ENCODE assay signal across 22 cellular contexts in genomic region chr12:105348142-105348541, GRCh38. TPM values are rescaled to one million over a fixed set of nuclear protein-coding genes. Genes with fewer than 3 reads are reported as not detected.
DNase-seq lines count a peak whose midpoint lies in the region; ATAC-seq, FAIRE-seq and TF ChIP-seq lines count a peak whose summit lies in the region.
"Had no signal": no experiment of that assay in that cellular context is flagged by ENCODE, and none has a peak within 500 bp of the region (broad histone marks: within the 10 kb centered on the region; RNA-seq: fewer than 3 reads in every experiment).

No MANE protein-coding gene starts in this region.

- FAIRE-seq in HepG2 (lab: Jason Lieb, UNC), result no peak
- FAIRE-seq: A549, D721Med, G401.6, GM12892, H54 had no signal

- WGBS in HepG2 (ENCODE audit: low lambda C conversion rate), result 68% methylated on average over 3 of the region's 3 CpGs

- no peak overlapping the region for H2AFZ ChIP-seq in DND-41 (ENCODE audit: low read depth, low read length)
- no peak overlapping the region for H2AFZ ChIP-seq in Loucy (ENCODE audit: low read length)
- H2AFZ ChIP-seq in HepG2 (ENCODE audit: low read length), result no peak overlapping the region

- H3K9me3 Mint-ChIP-seq in central memory CD8-positive, alpha-beta T cell, result no peaks in the 10 kb centered on the region
- H3K9me3 Mint-ChIP-seq in osteocyte (ENCODE audit: unreplicated experiment), result peaks cover 4% of the 10 kb centered on the region
- no peaks in the 10 kb centered on the region for H3K9me3 Mint-ChIP-seq in Calu3 (ENCODE audit: low read depth, unreplicated experiment)
- H3K9me3 Mint-ChIP-seq: CD4-positive, CD25-positive, alpha-beta regulatory T cell; CD8-positive, alpha-beta T cell had no signal

- H4K20me1 ChIP-seq in DND-41 (ENCODE audit: insufficient read depth, low read length), result peaks cover 2% of the 10 kb centered on the region; the same call in 1 of the 2 replicates
- peaks cover 26% of the 10 kb centered on the region for H4K20me1 ChIP-seq in Loucy (ENCODE audit: insufficient read depth, low read length, poor library complexity, severe bottlenecking)
- H4K20me1 ChIP-seq in HepG2 (ENCODE audit: insufficient read depth, low read length), result no peaks in the 10 kb centered on the region

- H3K79me2 ChIP-seq in DND-41 (ENCODE audit: insufficient read depth, low read length) (peaks cover 87% of the 10 kb centered on the region), Loucy (ENCODE audit: insufficient read depth, low read length) (peaks cover 98% of the 10 kb centered on the region), HepG2 (ENCODE audit: insufficient read depth, low read length) (no peaks in the 10 kb centered on the region)

- no peaks in the 10 kb centered on the region for H3K27me3 Mint-ChIP-seq in central memory CD8-positive, alpha-beta T cell
- no peaks in the 10 kb centered on the region for H3K27me3 Mint-ChIP-seq in osteocyte (ENCODE audit: unreplicated experiment)
- no peaks in the 10 kb centered on the region for H3K27me3 Mint-ChIP-seq in Calu3 (ENCODE audit: unreplicated experiment)
- H3K27me3 Mint-ChIP-seq: CD4-positive, CD25-positive, alpha-beta regulatory T cell had no signal

- peaks cover 3% of the 10 kb centered on the region; the same call in 1 of the 2 replicates for H3F3A ChIP-seq in Loucy (ENCODE audit: low read depth)

- H3K4me1 ChIP-seq in DND-41 (ENCODE audit: insufficient read depth, low read length) (peaks cover 62% of the 10 kb centered on the region), Loucy (ENCODE audit: insufficient read depth, low read length, poor library complexity, severe bottlenecking) (peaks cover 52% of the 10 kb centered on the region), HepG2 (ENCODE audit: insufficient read depth, low read length) (peaks cover 6% of the 10 kb centered on the region)

- DNase-seq in DND-41 (no peak), osteocyte (ENCODE audit: extremely low spot score, unreplicated experiment) (no peak), HepG2 (ENCODE audit: low spot score) (no peak), Calu3 (no peak), AG08395 (ENCODE audit: low spot score) (no peak), SHP77 treated with DMSO at 0.1 percent for 48 hours (lab: John Stamatoyannopoulos, UW) (no peak)
- no peak for DNase-seq in central memory CD8-positive, alpha-beta T cell (ENCODE audit: low spot score in 2 of 2)
- DNase-seq: 8988T; ACHN; Caco-2; CD4-positive, CD25-positive, alpha-beta regulatory T cell; CD8-positive, alpha-beta T cell; DMS53; GOT3 had no signal

- H3K4me1 Mint-ChIP-seq in central memory CD8-positive, alpha-beta T cell, result peaks cover 52% of the 10 kb centered on the region
- H3K4me1 Mint-ChIP-seq in osteocyte (ENCODE audit: unreplicated experiment), result peaks cover 73% of the 10 kb centered on the region
- peaks cover 31% of the 10 kb centered on the region for H3K4me1 Mint-ChIP-seq in Calu3 (ENCODE audit: low read depth, unreplicated experiment)

- peak overlapping the region; percentile 56 for H3K27ac Mint-ChIP-seq in central memory CD8-positive, alpha-beta T cell (ENCODE audit: low read depth)
- peak overlapping the region; percentile 72 for H3K27ac Mint-ChIP-seq in osteocyte (ENCODE audit: unreplicated experiment)
- no peak overlapping the region for H3K27ac Mint-ChIP-seq in Calu3 (ENCODE audit: unreplicated experiment)
- H3K27ac Mint-ChIP-seq: CD4-positive, CD25-positive, alpha-beta regulatory T cell; CD8-positive, alpha-beta T cell had no signal

- H3K9me2 ChIP-seq in Loucy (replicated peaks; ENCODE audit: low read depth, low read length), result no peaks in the 10 kb centered on the region

- H3K4me3 Mint-ChIP-seq in central memory CD8-positive, alpha-beta T cell, result no peak overlapping the region
- H3K4me3 Mint-ChIP-seq in osteocyte (ENCODE audit: unreplicated experiment) (no peak overlapping the region), Calu3 (ENCODE audit: low read depth, unreplicated experiment) (no peak overlapping the region)
- H3K4me3 Mint-ChIP-seq: CD4-positive, CD25-positive, alpha-beta regulatory T cell; CD8-positive, alpha-beta T cell had no signal

- in situ Hi-C loops in HepG2 (cut with HindIII; ENCODE audit: extremely low pct_ligation_motif_present, low pct_unique_long_range_greater_than_20kb), result no loop called here

- POLR2A ChIA-PET in HepG2 (lab: Yijun Ruan, JAX), result no interaction called here

- H3K4me3 ChIP-seq in DND-41 (ENCODE audit: low read depth in 1 of 2, low read length in 2 of 2) (no peak overlapping the region), Loucy (ENCODE audit: low read length, poor library complexity, severe bottlenecking) (no peak overlapping the region), HepG2 (replicated peaks in 1 of 3; ENCODE audit: insufficient read depth in 1 of 3, low read depth in 2 of 3, low read length in 3 of 3) (no peak overlapping the region)
- H3K4me3 ChIP-seq: A549, HAP-1 had no signal

- H3K36me3 Mint-ChIP-seq in central memory CD8-positive, alpha-beta T cell (ENCODE audit: insufficient read depth), result peaks cover 8% of the 10 kb centered on the region
- H3K36me3 Mint-ChIP-seq in osteocyte (ENCODE audit: unreplicated experiment) (peaks cover 14% of the 10 kb centered on the region), Calu3 (ENCODE audit: insufficient read depth, unreplicated experiment) (no peaks in the 10 kb centered on the region)

- intact Hi-C loops in HepG2 (cut with micrococcal nuclease; ENCODE audit: unreplicated experiment), result no loop called here
- intact Hi-C loops in Calu3 (cut with micrococcal nuclease; ENCODE audit: unreplicated experiment), result no loop called here

- H3K9me3 ChIP-seq in DND-41 (ENCODE audit: insufficient read depth, low read length, severe bottlenecking) (no peaks in the 10 kb centered on the region), Loucy (ENCODE audit: insufficient read depth, low read depth, low read length) (no peaks in the 10 kb centered on the region), HepG2 (ENCODE audit: low read length) (no peaks in the 10 kb centered on the region)
- H3K9me3 ChIP-seq: A549, Caco-2, HAP-1 had no signal

- BruUV-seq in HepG2 (replicated peaks; lab: Mats Ljungman, UMichigan) (no TSS peak), Calu3 (replicated peaks; lab: Mats Ljungman, UMichigan) (no TSS peak)

- H3K4me2 ChIP-seq in DND-41 (ENCODE audit: insufficient read depth, low read length) (no peak overlapping the region), Loucy (ENCODE audit: low read depth, low read length, poor library complexity, severe bottlenecking) (peak overlapping the region; percentile 6), HepG2 (ENCODE audit: low read depth, low read length) (no peak overlapping the region)
- H3K4me2 ChIP-seq: A549 had no signal

- CTCF ChIA-PET in HepG2 (lab: Yijun Ruan, JAX; ENCODE audit: low intra/inter-chr PET ratio, low total read pairs), result no interaction called here
- CTCF ChIA-PET in Calu3 (lab: Charles Lee), result no interaction called here

- no peak overlapping the region for H3K9ac ChIP-seq in DND-41 (ENCODE audit: low read depth, low read length)
- no peak overlapping the region for H3K9ac ChIP-seq in Loucy (ENCODE audit: low read depth, low read length, poor library complexity, severe bottlenecking)
- no peak overlapping the region for H3K9ac ChIP-seq in HepG2 (ENCODE audit: insufficient read depth, low read depth, low read length)

- H3K27ac ChIP-seq in DND-41 (ENCODE audit: low read length), result 0 out of 2 replicates have a peak overlapping the region, but pooled peaks have one; percentile 63
- H3K27ac ChIP-seq in HepG2 (ENCODE audit: extremely low read length, insufficient read depth, low read length), result no peak overlapping the region
- H3K27ac ChIP-seq: C4-2B had no signal

- TF ChIP-seq RAD21 in HepG2 (CRISPR knock-in tag; IDR thresholded peaks at IDR 0.05), result no peak

- TF ChIP-seq CTCF in DND-41 (IDR thresholded peaks at IDR 0.05; ENCODE audit: borderline replicate concordance, extremely low read depth, low read length, poor library complexity, severe bottlenecking), result no peak
- TF ChIP-seq CTCF in Loucy (conservative IDR thresholded peaks at IDR 0.05; ENCODE audit: low read length), result no peak
- no peak for TF ChIP-seq CTCF in osteocyte (IDR thresholded peaks at IDR 0.05)
- no peak for TF ChIP-seq CTCF in HepG2 (CRISPR knock-in tag; IDR thresholded peaks at IDR 0.05)
- TF ChIP-seq CTCF in Calu3 (IDR thresholded peaks at IDR 0.05; ENCODE audit: unreplicated experiment), result no peak

- ATAC-seq in DND-41 (ENCODE audit: insufficient read depth, low read depth) (no peak), HepG2 (no peak)
- no peak for ATAC-seq in central memory CD8-positive, alpha-beta T cell (replicated peaks; ENCODE audit: extremely low read depth, poor library complexity, severe bottlenecking)
- ATAC-seq: A549; CD8-positive, alpha-beta T cell had no signal

- no peak for TF ChIP-seq POLR2A in HepG2 (IDR thresholded peaks at IDR 0.05; ENCODE audit: insufficient read depth in 1 of 2, low read depth in 2 of 2, low read length in 2 of 2)

- no peak for TF ChIP-seq EP300 in HepG2 (IDR thresholded peaks at IDR 0.05; ENCODE audit: low read depth in 2 of 2, low read length in 2 of 2)
- TF ChIP-seq EP300 in HepG2 (CRISPR knock-in tag; IDR thresholded peaks at IDR 0.05; ENCODE audit: borderline replicate concordance), result no peak

- H3K36me3 ChIP-seq in DND-41 (ENCODE audit: insufficient read depth, low read length), result peaks cover 19% of the 10 kb centered on the region
- H3K36me3 ChIP-seq in Loucy (ENCODE audit: insufficient read depth, low read length), result peaks cover 10% of the 10 kb centered on the region; the same call in 1 of the 2 replicates
- no peaks in the 10 kb centered on the region for H3K36me3 ChIP-seq in HepG2 (replicated peaks in 1 of 2; ENCODE audit: control insufficient read depth in 1 of 2, insufficient read depth in 2 of 2, low read length in 2 of 2)
- H3K36me3 ChIP-seq: HAP-1 had no signal

- H3K27me3 ChIP-seq in DND-41 (ENCODE audit: insufficient read depth, low read length, poor library complexity) (no peaks in the 10 kb centered on the region), Loucy (ENCODE audit: insufficient read depth, low read length, poor library complexity, severe bottlenecking) (no peaks in the 10 kb centered on the region), HepG2 (ENCODE audit: control insufficient read depth in 1 of 2, insufficient read depth in 2 of 2, low read length in 2 of 2) (no peaks in the 10 kb centered on the region)

RNA-seq across cellular contexts. Expression of gene C12orf75, which starts 17.7 kb away (rescaled TPM):
- total RNA-seq in osteocyte, result 157 and 169 TPM in 2 replicates
- total RNA-seq in HepG2 (2016; rRNA removed; fragmentation: Illumina TruSeq; extraction: Trizol), result 10.1 and 16.1 TPM in 2 replicates
- 71.1 and 82.2 TPM in 2 replicates for total RNA-seq in HepG2 (2016; cell fraction: cytosol; rRNA removed; fragmentation: Illumina TruSeq; extraction: Trizol; ENCODE audit: low read depth)
- total RNA-seq in HepG2 (2016; cell fraction: insoluble cytoplasmic fraction; rRNA removed; fragmentation: Illumina TruSeq; extraction: Trizol), result 8.9 and 15.8 TPM in 2 replicates
- 64.7 and 80.3 TPM in 2 replicates for total RNA-seq in HepG2 (2016; cell fraction: membrane; rRNA removed; fragmentation: Illumina TruSeq; extraction: Trizol)
- total RNA-seq in HepG2 (2016; cell fraction: nucleus; rRNA removed; fragmentation: Illumina TruSeq; extraction: Trizol), result 6.3 and 7.4 TPM in 2 replicates
- polyA plus RNA-seq in HepG2 (2011; rRNA removed), result 13.2 and 19.8 TPM in 2 replicates
- 8.5 and 10.3 TPM in 2 replicates for polyA plus RNA-seq in HepG2 (2011; cell fraction: cytosol; rRNA removed)
- 2.6 and 4.3 TPM in 2 replicates for polyA plus RNA-seq in HepG2 (2011; cell fraction: nucleus; rRNA removed)
- polyA plus RNA-seq in HepG2 (2012), result 8.8 and 19.4 TPM in 2 replicates
- 130 and 134 TPM in 2 replicates for polyA plus RNA-seq in HepG2 (2016; cell fraction: cytosol; fragmentation: Illumina TruSeq; extraction: Trizol; ENCODE audit: low read depth)
- polyA plus RNA-seq in HepG2 (2016; cell fraction: insoluble cytoplasmic fraction; fragmentation: Illumina TruSeq; extraction: Trizol; ENCODE audit: low read depth), result 14.7 and 17.0 TPM in 2 replicates
- 83.7 and 94.5 TPM in 2 replicates for polyA plus RNA-seq in HepG2 (2016; cell fraction: membrane; fragmentation: Illumina TruSeq; extraction: Trizol; ENCODE audit: low read depth)
- polyA plus RNA-seq in HepG2 (2016; cell fraction: nucleus; fragmentation: Illumina TruSeq; extraction: Trizol; ENCODE audit: insufficient read depth, low read depth), result 9.2 and 11.9 TPM in 2 replicates
- polyA minus RNA-seq in HepG2 (2011; rRNA and poly(A)+ RNA removed; ENCODE audit: low replicate concordance), result 1.1 and 5.6 TPM in 2 replicates
- 3.3 and 8.6 TPM in 2 replicates for polyA minus RNA-seq in HepG2 (2011; cell fraction: cytosol; rRNA and poly(A)+ RNA removed)
- 5.2 and 6.8 TPM in 2 replicates for polyA minus RNA-seq in HepG2 (2011; cell fraction: nucleus; rRNA and poly(A)+ RNA removed)
- total RNA-seq in Calu3 (2022), result 336 and 363 TPM in 2 replicates
